Comparison of ENCODE assay signal across 10 cellular contexts in the genomic region with DNA sequence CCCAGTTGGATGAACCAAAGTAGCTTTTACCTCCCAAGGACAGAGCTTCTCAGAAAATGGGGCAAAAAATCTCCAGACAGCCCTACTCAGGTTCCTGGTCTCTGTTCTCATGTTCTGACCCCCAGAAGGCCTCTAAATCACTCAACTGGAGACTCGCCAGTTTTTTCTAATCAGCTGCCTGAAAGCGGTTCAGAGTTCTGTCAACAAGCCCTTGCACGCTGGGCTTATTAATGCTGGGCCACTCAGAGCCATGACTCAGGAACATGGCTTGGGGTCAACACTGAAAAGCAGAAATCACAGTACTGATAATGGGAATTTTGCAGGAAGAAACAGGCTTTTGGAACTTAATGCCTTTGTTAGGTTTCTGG. TPM values are rescaled to one million over a fixed set of nuclear protein-coding genes. Genes with fewer than 3 reads are reported as not detected.
A peak's percentile ranks its signal among the peaks of the same experiment; 100 is the strongest.
DNase-seq lines count a peak whose midpoint lies in the region; ATAC-seq and TF ChIP-seq lines count a peak whose summit lies in the region.
"Had no signal": no experiment of that assay in that cellular context is flagged by ENCODE, and none has a peak within 500 bp of the region (broad histone marks: within the 10 kb centered on the region; RNA-seq: fewer than 3 reads in every experiment).

No MANE protein-coding gene starts in this region.

- no peak for TF ChIP-seq CTCF in left ventricle myocardium inferior (IDR thresholded peaks at IDR 0.05; ENCODE audit: borderline replicate concordance)
- TF ChIP-seq CTCF in CD8-positive, alpha-beta T cell (IDR thresholded peaks at IDR 0.05): no peak

- in situ Hi-C loops in SK-MEL-5 (cut with HindIII; ENCODE audit: low pct_unique_long_range_greater_than_20kb, low sequenced_read_pairs): no loop called here

- H3K9me3 ChIP-seq in left ventricle myocardium inferior (replicated peaks): no peaks in the 10 kb centered on the region
- no peaks in the 10 kb centered on the region for H3K9me3 ChIP-seq in CD8-positive, alpha-beta T cell (ENCODE audit: low read length)
- H3K9me3 ChIP-seq: BLaER1 treated with 17β-estradiol and CSF1 and Interleukin-3, amounts not matched to agents 10 nM and 100 nM; SJSA1 had no signal

- CTCF ChIA-PET in CD8-positive, alpha-beta T cell (lab: Charles Lee): interaction anchor here (0.6 to 8.2 kb wide), 32 partner anchors 9 to 531 kb away, joined by 3 to 104 read pairs (median 4); no protein-coding TSS in a partner anchor

- H3K27ac Mint-ChIP-seq in stimulated activated memory B cell treated with anti-CD40 and anti-IgM and Interleukin-4, amounts not matched to agents 10 μg/mL and 1 μg/mL and 100 μg/mL, for 72 hours: peak overlapping the region; percentile 36
- H3K27ac Mint-ChIP-seq in CD8-positive, alpha-beta T cell: no peak overlapping the region

- peaks cover 18% of the 10 kb centered on the region for H3K36me3 Mint-ChIP-seq in stimulated activated memory B cell treated with anti-CD40 and anti-IgM and Interleukin-4, amounts not matched to agents 10 μg/mL and 1 μg/mL and 100 μg/mL, for 72 hours
- H3K36me3 Mint-ChIP-seq in CD8-positive, alpha-beta T cell: peaks cover 10% of the 10 kb centered on the region

- POLR2A ChIA-PET in CD8-positive, alpha-beta T cell (lab: Charles Lee): interaction anchor here (0.6 to 1.3 kb wide), 2 partner anchors 237 to 497 kb away, joined by 3 read pairs; no protein-coding TSS in a partner anchor

- H3K27me3 Mint-ChIP-seq in stimulated activated memory B cell treated with anti-CD40 and anti-IgM and Interleukin-4, amounts not matched to agents 10 μg/mL and 1 μg/mL and 100 μg/mL, for 72 hours: no peaks in the 10 kb centered on the region
- no peaks in the 10 kb centered on the region for H3K27me3 Mint-ChIP-seq in CD8-positive, alpha-beta T cell (ENCODE audit: low read depth)

- DNase-seq in NCI-H2227 (lab: John Stamatoyannopoulos, UW; ENCODE audit: unreplicated experiment) (peak; percentile 25), NCI-H2227 treated with DMSO at 0.1 percent for 48 hours (lab: John Stamatoyannopoulos, UW) (no peak), SK-MEL-5 (ENCODE audit: low read depth, low spot score) (peak; percentile 6), left ventricle myocardium inferior (peak; percentile 54)
- no peak for DNase-seq in CD8-positive, alpha-beta T cell
- no peak for DNase-seq in activated T-cell treated with anti-CD3 and anti-CD28 coated beads, Interleukin-2, amount 50 U/mL, for 48 hours

- peaks cover 8% of the 10 kb centered on the region for H3K4me1 Mint-ChIP-seq in stimulated activated memory B cell treated with anti-CD40 and anti-IgM and Interleukin-4, amounts not matched to agents 10 μg/mL and 1 μg/mL and 100 μg/mL, for 72 hours
- H3K4me1 Mint-ChIP-seq in CD8-positive, alpha-beta T cell (ENCODE audit: low read depth): peaks cover 3% of the 10 kb centered on the region

- H3K36me3 ChIP-seq in left ventricle myocardium inferior: peaks cover 29% of the 10 kb centered on the region
- no peaks in the 10 kb centered on the region for H3K36me3 ChIP-seq in CD8-positive, alpha-beta T cell (ENCODE audit: insufficient read depth, low read length)

- H3K27me3 ChIP-seq in left ventricle myocardium inferior (ENCODE audit: low read depth): no peaks in the 10 kb centered on the region
- H3K27me3 ChIP-seq in CD8-positive, alpha-beta T cell (ENCODE audit: insufficient read depth, low read length): no peaks in the 10 kb centered on the region
- H3K27me3 ChIP-seq: BLaER1 treated with 17β-estradiol and CSF1 and Interleukin-3, amounts not matched to agents 10 nM and 100 nM; SJSA1 had no signal

- H3K4me3 Mint-ChIP-seq in stimulated activated memory B cell treated with anti-CD40 and anti-IgM and Interleukin-4, amounts not matched to agents 10 μg/mL and 1 μg/mL and 100 μg/mL, for 72 hours: no peak overlapping the region
- no peak overlapping the region for H3K4me3 Mint-ChIP-seq in CD8-positive, alpha-beta T cell

- no peak overlapping the region for H3K4me3 ChIP-seq in left ventricle myocardium inferior
- H3K4me3 ChIP-seq in CD8-positive, alpha-beta T cell (ENCODE audit: low read depth, low read length): no peak overlapping the region
- H3K4me3 ChIP-seq: BLaER1 treated with 17β-estradiol and CSF1 and Interleukin-3, amounts not matched to agents 10 nM and 100 nM; SJSA1 had no signal

- H3K9me3 Mint-ChIP-seq in stimulated activated memory B cell treated with anti-CD40 and anti-IgM and Interleukin-4, amounts not matched to agents 10 μg/mL and 1 μg/mL and 100 μg/mL, for 72 hours: no peaks in the 10 kb centered on the region
- no peaks in the 10 kb centered on the region for H3K9me3 Mint-ChIP-seq in CD8-positive, alpha-beta T cell

- H3K4me1 ChIP-seq in left ventricle myocardium inferior: peaks cover 65% of the 10 kb centered on the region
- H3K4me1 ChIP-seq in CD8-positive, alpha-beta T cell (ENCODE audit: insufficient read depth, low read length): no peaks in the 10 kb centered on the region
- H3K4me1 ChIP-seq: SJSA1 had no signal

- intact Hi-C loops in left ventricle myocardium inferior (cut with micrococcal nuclease): loop anchor here (10.0 kb wide), 1 partner anchor 243 kb away; no protein-coding TSS in a partner anchor
- intact Hi-C loops in CD8-positive, alpha-beta T cell (cut with DNase I, micrococcal nuclease): loop anchor here (2.0 to 5.0 kb wide), 2 partner anchors 73 to 425 kb away; no protein-coding TSS in a partner anchor

- ATAC-seq in stimulated activated memory B cell treated with anti-CD40 and anti-IgM and Interleukin-4, amounts not matched to agents 10 μg/mL and 1 μg/mL and 100 μg/mL, for 72 hours: no peak
- no peak for ATAC-seq in CD8-positive, alpha-beta T cell
- ATAC-seq in GM18511 (IDR thresholded peaks at IDR 0.05; ENCODE audit: unreplicated experiment): no peak

- H3K27ac ChIP-seq in left ventricle myocardium inferior (replicated peaks): peak overlapping the region; percentile 78
- H3K27ac ChIP-seq in CD8-positive, alpha-beta T cell (ENCODE audit: low read depth, low read length): no peak overlapping the region
- H3K27ac ChIP-seq: SJSA1 had no signal

RNA-seq across cellular contexts. Expression of a gene that starts 15.3 kb away (rescaled TPM):
- total RNA-seq in SK-MEL-5 (2014; rRNA removed; shearing (Covaris generic)): 4.4 and 8.5 TPM in 2 replicates
- 6.8 and 6.9 TPM in 2 replicates for polyA plus RNA-seq in SK-MEL-5 (2015; cell fraction: cytosol; rRNA removed)
- 2.3 and 12.6 TPM in 2 replicates for polyA plus RNA-seq in SK-MEL-5 (2015; cell fraction: nucleus; rRNA removed)
- 88.5 TPM for total RNA-seq in left ventricle myocardium inferior
- 1 to 10 TPM in 1 of 2 experiments, under 1 TPM in 1; 0.90 to 1.3 TPM for total RNA-seq in CD8-positive, alpha-beta T cell

Comparison
In these comparisons a context has a peak if more than half of its experiments do, and no peak if none do; other contexts are left out.
1. DNase-seq: peak in NCI-H2227 (single experiment), SK-MEL-5 (single experiment) and left ventricle myocardium inferior (single experiment); none in NCI-H2227 treated with DMSO at 0.1 percent for 48 hours (single experiment), CD8-positive, alpha-beta T cell (0 of 7) and activated T-cell treated with anti-CD3 and anti-CD28 coated beads, Interleukin-2, amount 50 U/mL, for 48 hours (0 of 2).